Comparison of ENCODE assay signal across 11 cellular contexts in genomic region chr1:163035791-163036249, GRCh38. TPM values are rescaled to one million over a fixed set of nuclear protein-coding genes. Genes with fewer than 3 reads are reported as not detected.
DNase-seq lines count a peak whose midpoint lies in the region; ATAC-seq and TF ChIP-seq lines count a peak whose summit lies in the region.
"Had no signal": no experiment of that assay in that cellular context is flagged by ENCODE, and none has a peak within 500 bp of the region (broad histone marks: within the 10 kb centered on the region; RNA-seq: fewer than 3 reads in every experiment).

No MANE protein-coding gene starts in this region.

- intact Hi-C loops in testis (cut with DNase I; ENCODE audit: low total_unique reads): no loop called here

- no peaks in the 10 kb centered on the region for H3K9me3 ChIP-seq in testis
- H3K9me3 ChIP-seq: gastrocnemius medialis had no signal

- H3K27ac ChIP-seq in testis: no peak overlapping the region
- H3K27ac ChIP-seq: gastrocnemius medialis, WERI-Rb-1 had no signal

- H3K4me3 Mint-ChIP-seq in chondrocyte (ENCODE audit: unreplicated experiment): no peak overlapping the region
- no peak overlapping the region for H3K4me3 Mint-ChIP-seq in activated T-helper 17 cell treated with anti-CD3 and anti-CD28 coated beads, Interleukin-2, amount 50 U/mL, for 72 hours

- 45 to 55% methylated on average over 2 of the region's 2 CpGs for WGBS in testis, 2 donors

- no peaks in the 10 kb centered on the region for H3K27me3 ChIP-seq in testis
- H3K27me3 ChIP-seq: gastrocnemius medialis had no signal

- H3K4me1 Mint-ChIP-seq in chondrocyte (ENCODE audit: low read depth): peaks cover 28% of the 10 kb centered on the region
- no peaks in the 10 kb centered on the region for H3K4me1 Mint-ChIP-seq in activated T-helper 17 cell treated with anti-CD3 and anti-CD28 coated beads, Interleukin-2, amount 50 U/mL, for 72 hours

- no peaks in the 10 kb centered on the region for H3K4me1 ChIP-seq in testis
- H3K4me1 ChIP-seq: gastrocnemius medialis had no signal

- POLR2A ChIA-PET in HEK293T (lab: Yijun Ruan, JAX): no interaction called here

- H3K27ac Mint-ChIP-seq in chondrocyte (ENCODE audit: unreplicated experiment): peak overlapping the region; percentile 60
- no peak overlapping the region for H3K27ac Mint-ChIP-seq in activated T-helper 17 cell treated with anti-CD3 and anti-CD28 coated beads, Interleukin-2, amount 50 U/mL, for 72 hours

- H3K4me3 ChIP-seq in testis: no peak overlapping the region
- H3K4me3 ChIP-seq: gastrocnemius medialis had no signal

- TF ChIP-seq POLR2A in testis (IDR thresholded peaks at IDR 0.05): no peak

- CTCF ChIA-PET in HEK293T (lab: Yijun Ruan, JAX): no interaction called here

- no peak for ATAC-seq in left lobe of liver
- no peak for ATAC-seq in activated T-helper 17 cell treated with anti-CD3 and anti-CD28 coated beads, Interleukin-2, amount 50 U/mL, for 72 hours (replicated peaks)
- ATAC-seq: gastrocnemius medialis had no signal

- H3K36me3 ChIP-seq in testis (ENCODE audit: low read depth, missing control alignments): no peaks in the 10 kb centered on the region
- H3K36me3 ChIP-seq: gastrocnemius medialis, WERI-Rb-1 had no signal

- DNase-seq in GM03348 (ENCODE audit: low spot score): peak; percentile 67
- peak; percentile 6 for DNase-seq in NCI-H146 treated with DMSO at 0.1 percent for 48 hours (lab: John Stamatoyannopoulos, UW; ENCODE audit: unreplicated experiment)
- no peak for DNase-seq in chondrocyte (ENCODE audit: low spot score)
- DNase-seq in non-pigmented ciliary epithelial cell (ENCODE audit: low read depth): peak; percentile 96
- no peak for DNase-seq in HEK293T (ENCODE audit: extremely low spot score)
- DNase-seq in left lobe of liver (ENCODE audit: low spot score): no peak
- no peak for DNase-seq in testis
- DNase-seq: gastrocnemius medialis, NCI-H510A, WERI-Rb-1 had no signal

- H3K36me3 Mint-ChIP-seq in chondrocyte (ENCODE audit: low read depth): no peaks in the 10 kb centered on the region
- no peaks in the 10 kb centered on the region for H3K36me3 Mint-ChIP-seq in activated T-helper 17 cell treated with anti-CD3 and anti-CD28 coated beads, Interleukin-2, amount 50 U/mL, for 72 hours (ENCODE audit: low read depth)

- no peaks in the 10 kb centered on the region for H3K27me3 Mint-ChIP-seq in chondrocyte (ENCODE audit: low read depth)
- peaks cover 10% of the 10 kb centered on the region for H3K27me3 Mint-ChIP-seq in activated T-helper 17 cell treated with anti-CD3 and anti-CD28 coated beads, Interleukin-2, amount 50 U/mL, for 72 hours

- TF ChIP-seq CTCF in chondrocyte (IDR thresholded peaks at IDR 0.05) (no peak), testis (IDR thresholded peaks at IDR 0.05) (no peak)

- no peaks in the 10 kb centered on the region for H3K9me3 Mint-ChIP-seq in chondrocyte (ENCODE audit: low read depth)
- H3K9me3 Mint-ChIP-seq in activated T-helper 17 cell treated with anti-CD3 and anti-CD28 coated beads, Interleukin-2, amount 50 U/mL, for 72 hours: no peaks in the 10 kb centered on the region

TF ChIP-seq in HEK293T, 16 proteins besides CTCF, POLR2A, EP300 and RAD21:
- TF ChIP-seq FOXK2 (IDR thresholded peaks at IDR 0.05) (no peak), BHLHE40 (IDR thresholded peaks at IDR 0.05; ENCODE audit: borderline replicate concordance) (no peak), ARNT (IDR thresholded peaks at IDR 0.05) (no peak), PKNOX1 (IDR thresholded peaks at IDR 0.05) (no peak), LEF1 (IDR thresholded peaks at IDR 0.05; ENCODE audit: borderline replicate concordance) (no peak), FOXA1 (IDR thresholded peaks at IDR 0.05) (no peak), ZNF384 (IDR thresholded peaks at IDR 0.05) (no peak), SUZ12 (IDR thresholded peaks at IDR 0.05) (no peak), L3MBTL2 (conservative IDR thresholded peaks at IDR 0.05) (no peak), ELF4 (IDR thresholded peaks at IDR 0.05) (no peak), NFRKB (IDR thresholded peaks at IDR 0.05) (no peak), CTBP1 (IDR thresholded peaks at IDR 0.05; ENCODE audit: borderline replicate concordance) (no peak), SP1 (IDR thresholded peaks at IDR 0.05) (no peak), HDGF (IDR thresholded peaks at IDR 0.05; ENCODE audit: borderline replicate concordance) (no peak), FOXM1 (IDR thresholded peaks at IDR 0.05; ENCODE audit: borderline replicate concordance) (no peak), TARDBP (IDR thresholded peaks at IDR 0.05) (no peak)

RNA-seq across cellular contexts. Expression of gene RGS4, which starts 33.3 kb away (rescaled TPM):
- 13.2 to 17.3 TPM (median 14.1 TPM) in 3 replicates for total RNA-seq in chondrocyte
- total RNA-seq in left lobe of liver: 0.50 TPM
- total RNA-seq in activated T-helper 17 cell treated with anti-CD3 and anti-CD28 coated beads, Interleukin-2, amount 50 U/mL, for 72 hours: not detected
- total RNA-seq in testis: 1 to 10 TPM; 3.4 to 3.5 TPM
- polyA plus RNA-seq in testis (ENCODE audit: insufficient read depth, low read depth, low replicate concordance): 8.9 TPM
- total RNA-seq: gastrocnemius medialis had no signal

Comparison
In these comparisons a context has a peak if more than half of its experiments do, and no peak if none do; other contexts are left out.
1. DNase-seq: peak in GM03348 (single experiment), NCI-H146 treated with DMSO at 0.1 percent for 48 hours (single experiment) and non-pigmented ciliary epithelial cell (single experiment); none in chondrocyte (single experiment), HEK293T (single experiment), left lobe of liver (single experiment) and testis (single experiment).